In genomic region chr15:74375303-74375693, GRCh38 we compare ENCODE assay signal across 8 cellular contexts. TPM values are rescaled to one million over a fixed set of nuclear protein-coding genes. Genes with fewer than 3 reads are reported as not detected.
DNase-seq lines count a peak whose midpoint lies in the region; ATAC-seq and TF ChIP-seq lines count a peak whose summit lies in the region.

No MANE protein-coding gene starts in this region.

- peak overlapping the region; percentile 78 for H3K4me3 Mint-ChIP-seq in activated T-cell treated with anti-CD3 and anti-CD28 coated beads, Interleukin-2, amount 50 U/mL, for 4 hours
- H3K4me3 Mint-ChIP-seq in nephron progenitor cell, result peak overlapping the region; percentile 67

- H3K4me1 ChIP-seq in ES-I3 (ENCODE audit: insufficient read depth, low read length), result peaks cover 25% of the 10 kb centered on the region

- peak overlapping the region; percentile 46; the same call in 1 of the 2 replicates for H3K9ac ChIP-seq in ES-I3 (ENCODE audit: low read depth, low read length)

- H3K9me3 Mint-ChIP-seq in activated T-cell treated with anti-CD3 and anti-CD28 coated beads, Interleukin-2, amount 50 U/mL, for 4 hours, result no peaks in the 10 kb centered on the region
- H3K9me3 Mint-ChIP-seq in nephron progenitor cell, result no peaks in the 10 kb centered on the region

- DNase-seq in LoVo (ENCODE audit: low spot score) (peak; percentile 84), RKO (ENCODE audit: low spot score) (peak; percentile 87), fibroblast of mammary gland (ENCODE audit: low read depth) (peak; percentile 79), nephron progenitor cell (peak; percentile 87), substantia nigra (lab: John Stamatoyannopoulos, UW) (peak in 35 of 49 donors; percentile 15 to 82 (median 61))
- DNase-seq in activated T-cell treated with anti-CD3 and anti-CD28 coated beads, Interleukin-2, amount 50 U/mL, for 4 hours, result peak; percentile 84

- H3K4me3 ChIP-seq in fibroblast of mammary gland (ENCODE audit: control insufficient read depth, low read depth, low read length), result no peak overlapping the region

- no peaks in the 10 kb centered on the region for H3K36me3 ChIP-seq in ES-I3 (ENCODE audit: insufficient read depth, low read length)

- H3K36me3 Mint-ChIP-seq in activated T-cell treated with anti-CD3 and anti-CD28 coated beads, Interleukin-2, amount 50 U/mL, for 4 hours (ENCODE audit: insufficient read depth), result no peaks in the 10 kb centered on the region
- H3K36me3 Mint-ChIP-seq in nephron progenitor cell (ENCODE audit: low read depth), result no peaks in the 10 kb centered on the region

- no peak overlapping the region for H3K27ac ChIP-seq in substantia nigra (ENCODE audit: low read depth, low read length, poor library complexity, severe bottlenecking)

- H3K4me1 Mint-ChIP-seq in activated T-cell treated with anti-CD3 and anti-CD28 coated beads, Interleukin-2, amount 50 U/mL, for 4 hours (ENCODE audit: low read depth), result peaks cover 40% of the 10 kb centered on the region
- peaks cover 25% of the 10 kb centered on the region for H3K4me1 Mint-ChIP-seq in nephron progenitor cell

- TF ChIP-seq CTCF in fibroblast of mammary gland (conservative IDR thresholded peaks at IDR 0.05; ENCODE audit: control insufficient read depth, insufficient read depth, low read depth, low read length), result peak; percentile 94
- TF ChIP-seq CTCF in nephron progenitor cell (IDR thresholded peaks at IDR 0.05), result peak; percentile 83

- H3K27me3 Mint-ChIP-seq in activated T-cell treated with anti-CD3 and anti-CD28 coated beads, Interleukin-2, amount 50 U/mL, for 4 hours (ENCODE audit: low read depth), result peaks cover 5% of the 10 kb centered on the region
- H3K27me3 Mint-ChIP-seq in nephron progenitor cell (ENCODE audit: low read depth, poor library complexity), result peaks cover 15% of the 10 kb centered on the region

- H3K27ac Mint-ChIP-seq in nephron progenitor cell, result no peak overlapping the region

- no peaks in the 10 kb centered on the region for H3K9me3 ChIP-seq in ES-I3 (ENCODE audit: control insufficient read depth, insufficient read depth, low read length)

- no peak for ATAC-seq in activated T-cell treated with anti-CD3 and anti-CD28 coated beads, Interleukin-2, amount 50 U/mL, for 4 hours
- no peak for ATAC-seq in GM19328 (IDR thresholded peaks at IDR 0.05; ENCODE audit: unreplicated experiment)

RNA-seq across cellular contexts. Expression of gene CYP11A1, which starts 7.9 kb away (rescaled TPM):
- total RNA-seq in activated T-cell treated with anti-CD3 and anti-CD28 coated beads, Interleukin-2, amount 50 U/mL, for 4 hours, result under 1 TPM; 0.33 to 0.41 (median 0.40) TPM

RNA-seq across cellular contexts. Expression of gene SEMA7A, which starts 58.5 kb away (rescaled TPM):
- total RNA-seq in activated T-cell treated with anti-CD3 and anti-CD28 coated beads, Interleukin-2, amount 50 U/mL, for 4 hours, result 100 to 1,000 TPM; 187 to 215 (median 195) TPM
